12 cellular contexts compared by ENCODE assay signal in genomic region chr20:24918579-24919566, GRCh38. TPM values are rescaled to one million over a fixed set of nuclear protein-coding genes. Genes with fewer than 3 reads are reported as not detected.
DNase-seq lines count a peak whose midpoint lies in the region; ATAC-seq, FAIRE-seq and TF ChIP-seq lines count a peak whose summit lies in the region.
"Had no signal": no experiment of that assay in that cellular context is flagged by ENCODE, and none has a peak within 500 bp of the region (broad histone marks: within the 10 kb centered on the region; RNA-seq: fewer than 3 reads in every experiment).

No MANE protein-coding gene starts in this region.

- no peak for TF ChIP-seq EP300 in HepG2 (IDR thresholded peaks at IDR 0.05; ENCODE audit: low read depth in 2 of 2, low read length in 2 of 2)
- TF ChIP-seq EP300 in HepG2 (CRISPR knock-in tag; IDR thresholded peaks at IDR 0.05; ENCODE audit: borderline replicate concordance): no peak

- H3K4me1 Mint-ChIP-seq in activated CD4-positive, alpha-beta memory T cell treated with anti-CD3 and anti-CD28 coated beads, Interleukin-2, amount 10 ng/mL, durations not matched to agents 7 days and 5 days: peaks cover 12% of the 10 kb centered on the region
- peaks cover 7% of the 10 kb centered on the region for H3K4me1 Mint-ChIP-seq in activated CD4-positive, alpha-beta memory T cell treated with anti-CD3 and anti-CD28 coated beads for 36 hours (ENCODE audit: low read depth)
- peaks cover 11% of the 10 kb centered on the region for H3K4me1 Mint-ChIP-seq in stimulated activated naive CD8-positive, alpha-beta T cell treated with anti-CD3 and anti-CD28 coated beads, Interleukin-15, amount 100 ng/mL, for 72 hours

- CTCF ChIA-PET in activated CD4-positive, alpha-beta memory T cell treated with anti-CD3 and anti-CD28 coated beads, Interleukin-2, amount 10 ng/mL, durations not matched to agents 7 days and 5 days (lab: Charles Lee): interaction anchor here (0.7 to 3.3 kb wide), 10 partner anchors 12 to 817 kb away, joined by 3 to 23 read pairs (median 5); no protein-coding TSS in a partner anchor
- CTCF ChIA-PET in activated CD4-positive, alpha-beta memory T cell treated with anti-CD3 and anti-CD28 coated beads for 36 hours (lab: Charles Lee): interaction anchor here (0.7 to 2.1 kb wide), 10 partner anchors 12 to 981 kb away, joined by 3 to 7 read pairs (median 4); partner anchors contain the start of gene CST7
- CTCF ChIA-PET in RWPE1 (lab: Yijun Ruan, JAX): interaction anchor here (0.6 to 2.0 kb wide), 14 partner anchors 12 to 980 kb away, joined by 3 to 11 read pairs (median 4); no protein-coding TSS in a partner anchor
- CTCF ChIA-PET in HepG2 (lab: Yijun Ruan, JAX; ENCODE audit: low intra/inter-chr PET ratio, low total read pairs): interaction anchor here (1.0 to 1.7 kb wide), 4 partner anchors 135 to 982 kb away, joined by 3 to 26 read pairs (median 6); no protein-coding TSS in a partner anchor

- 12% methylated on average over 17 of the region's 17 CpGs for WGBS in HepG2 (ENCODE audit: low lambda C conversion rate)

- TF ChIP-seq RAD21 in HepG2 (CRISPR knock-in tag; IDR thresholded peaks at IDR 0.05): no peak

- peaks cover 7% of the 10 kb centered on the region for H3K27me3 Mint-ChIP-seq in activated CD4-positive, alpha-beta memory T cell treated with anti-CD3 and anti-CD28 coated beads, Interleukin-2, amount 10 ng/mL, durations not matched to agents 7 days and 5 days
- peaks cover 4% of the 10 kb centered on the region for H3K27me3 Mint-ChIP-seq in activated CD4-positive, alpha-beta memory T cell treated with anti-CD3 and anti-CD28 coated beads for 36 hours
- peaks cover 12% of the 10 kb centered on the region for H3K27me3 Mint-ChIP-seq in stimulated activated naive CD8-positive, alpha-beta T cell treated with anti-CD3 and anti-CD28 coated beads, Interleukin-15, amount 100 ng/mL, for 72 hours

- no peak overlapping the region for H3K9ac ChIP-seq in HepG2 (ENCODE audit: insufficient read depth, low read depth, low read length)

- H3K4me1 ChIP-seq in HepG2 (ENCODE audit: insufficient read depth, low read length): peaks cover 15% of the 10 kb centered on the region; the same call in 1 of the 2 replicates
- no peaks in the 10 kb centered on the region for H3K4me1 ChIP-seq in HAP-1
- H3K4me1 ChIP-seq: uterus had no signal

- H3K4me2 ChIP-seq in HepG2 (ENCODE audit: low read depth, low read length): no peak overlapping the region

- intact Hi-C loops in activated CD4-positive, alpha-beta memory T cell treated with anti-CD3 and anti-CD28 coated beads for 36 hours (cut with micrococcal nuclease): loop anchor here (5.0 kb wide), 3 partner anchors 137 to 817 kb away; no protein-coding TSS in a partner anchor
- intact Hi-C loops in HepG2 (cut with micrococcal nuclease; ENCODE audit: unreplicated experiment): loop anchor here (1.0 kb wide), 2 partner anchors 135 to 759 kb away; no protein-coding TSS in a partner anchor

- FAIRE-seq in HepG2 (lab: Jason Lieb, UNC): no peak

- in situ Hi-C loops in HepG2 (cut with HindIII; ENCODE audit: extremely low pct_ligation_motif_present, low pct_unique_long_range_greater_than_20kb) (loop anchor here (5.0 to 25.0 kb wide), 4 partner anchors 132 to 982 kb away; no protein-coding TSS in a partner anchor), HAP-1 (cut with MboI; ENCODE audit: low sequenced_read_pairs) (loop anchor here (25.0 kb wide), 3 partner anchors 157 to 1132 kb away; no protein-coding TSS in a partner anchor)

- H3K4me3 ChIP-seq in HepG2 (replicated peaks in 1 of 3; ENCODE audit: insufficient read depth in 1 of 3, low read depth in 2 of 3, low read length in 3 of 3) (no peak overlapping the region), HAP-1 (no peak overlapping the region)
- H3K4me3 ChIP-seq: uterus had no signal

- H3K9me3 Mint-ChIP-seq in activated CD4-positive, alpha-beta memory T cell treated with anti-CD3 and anti-CD28 coated beads, Interleukin-2, amount 10 ng/mL, durations not matched to agents 7 days and 5 days: no peaks in the 10 kb centered on the region
- H3K9me3 Mint-ChIP-seq in activated CD4-positive, alpha-beta memory T cell treated with anti-CD3 and anti-CD28 coated beads for 36 hours: peaks cover 5% of the 10 kb centered on the region
- H3K9me3 Mint-ChIP-seq in stimulated activated naive CD8-positive, alpha-beta T cell treated with anti-CD3 and anti-CD28 coated beads, Interleukin-15, amount 100 ng/mL, for 72 hours: no peaks in the 10 kb centered on the region

- TF ChIP-seq CTCF in RWPE1 (conservative IDR thresholded peaks at IDR 0.05; ENCODE audit: low read depth) (peak; percentile 62), HepG2 (CRISPR knock-in tag; IDR thresholded peaks at IDR 0.05) (no peak)

- POLR2A ChIA-PET in activated CD4-positive, alpha-beta memory T cell treated with anti-CD3 and anti-CD28 coated beads, Interleukin-2, amount 10 ng/mL, durations not matched to agents 7 days and 5 days (lab: Charles Lee): no interaction called here
- POLR2A ChIA-PET in activated CD4-positive, alpha-beta memory T cell treated with anti-CD3 and anti-CD28 coated beads for 36 hours (lab: Charles Lee): no interaction called here
- POLR2A ChIA-PET in RWPE1 (lab: Yijun Ruan, JAX; ENCODE audit: low non-redundant PET): no interaction called here
- POLR2A ChIA-PET in HepG2 (lab: Yijun Ruan, JAX): no interaction called here

- DNase-seq in activated CD4-positive, alpha-beta memory T cell treated with anti-CD3 and anti-CD28 coated beads, Interleukin-2, amount 10 ng/mL, durations not matched to agents 7 days and 5 days: peak; percentile 12
- no peak for DNase-seq in activated CD4-positive, alpha-beta memory T cell treated with anti-CD3 and anti-CD28 coated beads for 36 hours
- DNase-seq in RWPE1 (ENCODE audit: low spot score): no peak
- DNase-seq in HepG2 (ENCODE audit: low spot score): no peak
- DNase-seq in stimulated activated naive CD8-positive, alpha-beta T cell treated with anti-CD3 and anti-CD28 coated beads, Interleukin-15, amount 100 ng/mL, for 72 hours: no peak
- no peak for DNase-seq in DMS53 treated with DMSO at 0.1 percent for 48 hours (lab: John Stamatoyannopoulos, UW; ENCODE audit: unreplicated experiment)
- DNase-seq in activated CD4-positive, alpha-beta T cell treated with anti-CD3 and anti-CD28 coated beads, Interleukin-2, amount 50 U/mL, for 48 hours: no peak
- no peak for DNase-seq in HAP-1 (ENCODE audit: low spot score in 2 of 2)
- DNase-seq: SIG-M5 had no signal

- peak; percentile 67 for ATAC-seq in HepG2
- peak; percentile 22 for ATAC-seq in stimulated activated naive CD8-positive, alpha-beta T cell treated with anti-CD3 and anti-CD28 coated beads, Interleukin-15, amount 100 ng/mL, for 72 hours

- no peaks in the 10 kb centered on the region for H4K20me1 ChIP-seq in HepG2 (ENCODE audit: insufficient read depth, low read length)

- no peak overlapping the region for H2AFZ ChIP-seq in HepG2 (ENCODE audit: low read length)

- H3K36me3 ChIP-seq in HepG2 (replicated peaks in 1 of 2; ENCODE audit: control insufficient read depth in 1 of 2, insufficient read depth in 2 of 2, low read length in 2 of 2) (no peaks in the 10 kb centered on the region), HAP-1 (replicated peaks) (no peaks in the 10 kb centered on the region)
- H3K36me3 ChIP-seq: uterus had no signal

- BruUV-seq in HepG2 (replicated peaks; lab: Mats Ljungman, UMichigan): no TSS peak

- no peak overlapping the region for H3K4me3 Mint-ChIP-seq in activated CD4-positive, alpha-beta memory T cell treated with anti-CD3 and anti-CD28 coated beads, Interleukin-2, amount 10 ng/mL, durations not matched to agents 7 days and 5 days
- no peak overlapping the region for H3K4me3 Mint-ChIP-seq in activated CD4-positive, alpha-beta memory T cell treated with anti-CD3 and anti-CD28 coated beads for 36 hours
- peak overlapping the region in 1 of 2 donors; percentile 39 for H3K4me3 Mint-ChIP-seq in stimulated activated naive CD8-positive, alpha-beta T cell treated with anti-CD3 and anti-CD28 coated beads, Interleukin-15, amount 100 ng/mL, for 72 hours

- H3K27ac Mint-ChIP-seq in activated CD4-positive, alpha-beta memory T cell treated with anti-CD3 and anti-CD28 coated beads, Interleukin-2, amount 10 ng/mL, durations not matched to agents 7 days and 5 days: no peak overlapping the region
- no peak overlapping the region for H3K27ac Mint-ChIP-seq in activated CD4-positive, alpha-beta memory T cell treated with anti-CD3 and anti-CD28 coated beads for 36 hours
- peak overlapping the region in 1 of 2 donors; percentile 15 for H3K27ac Mint-ChIP-seq in stimulated activated naive CD8-positive, alpha-beta T cell treated with anti-CD3 and anti-CD28 coated beads, Interleukin-15, amount 100 ng/mL, for 72 hours

- no peak overlapping the region for H3K27ac ChIP-seq in RWPE1
- H3K27ac ChIP-seq in HepG2 (ENCODE audit: extremely low read length, insufficient read depth, low read length): no peak overlapping the region
- H3K27ac ChIP-seq: uterus had no signal

- no peak for TF ChIP-seq POLR2A in HepG2 (IDR thresholded peaks at IDR 0.05; ENCODE audit: insufficient read depth in 1 of 2, low read depth in 2 of 2, low read length in 2 of 2)

- no peaks in the 10 kb centered on the region for H3K79me2 ChIP-seq in HepG2 (ENCODE audit: insufficient read depth, low read length)

- H3K9me3 ChIP-seq in HepG2 (ENCODE audit: low read length) (no peaks in the 10 kb centered on the region), HAP-1 (no peaks in the 10 kb centered on the region)
- H3K9me3 ChIP-seq: uterus had no signal

- H3K27me3 ChIP-seq in HepG2 (ENCODE audit: control insufficient read depth in 1 of 2, insufficient read depth in 2 of 2, low read length in 2 of 2) (peaks cover 4 to 26% of the 10 kb centered on the region in 2 experiments; a peak in 4 of 5 replicates), HAP-1 (ENCODE audit: low read depth) (no peaks in the 10 kb centered on the region)
- H3K27me3 ChIP-seq: uterus had no signal

- no peaks in the 10 kb centered on the region for H3K36me3 Mint-ChIP-seq in activated CD4-positive, alpha-beta memory T cell treated with anti-CD3 and anti-CD28 coated beads, Interleukin-2, amount 10 ng/mL, durations not matched to agents 7 days and 5 days (ENCODE audit: low read depth)
- no peaks in the 10 kb centered on the region for H3K36me3 Mint-ChIP-seq in activated CD4-positive, alpha-beta memory T cell treated with anti-CD3 and anti-CD28 coated beads for 36 hours

RNA-seq across cellular contexts. Expression of gene CST7, which starts 30.2 kb away (rescaled TPM):
- total RNA-seq in activated CD4-positive, alpha-beta memory T cell treated with anti-CD3 and anti-CD28 coated beads, Interleukin-2, amount 10 ng/mL, durations not matched to agents 7 days and 5 days: 100 to 1,000 TPM; 178 to 182 TPM
- total RNA-seq in activated CD4-positive, alpha-beta memory T cell treated with anti-CD3 and anti-CD28 coated beads for 36 hours: 10 to 100 TPM; 81.8 to 83.1 TPM
- not detected in 2 replicates for total RNA-seq in HepG2 (2016; rRNA removed; fragmentation: Illumina TruSeq; extraction: Trizol)
- total RNA-seq in HepG2 (2016; cell fraction: cytosol; rRNA removed; fragmentation: Illumina TruSeq; extraction: Trizol; ENCODE audit: low read depth): not detected in 2 replicates
- total RNA-seq in HepG2 (2016; cell fraction: insoluble cytoplasmic fraction; rRNA removed; fragmentation: Illumina TruSeq; extraction: Trizol): not detected in 2 replicates
- not detected in 2 replicates for total RNA-seq in HepG2 (2016; cell fraction: membrane; rRNA removed; fragmentation: Illumina TruSeq; extraction: Trizol)
- not detected in 2 replicates for total RNA-seq in HepG2 (2016; cell fraction: nucleus; rRNA removed; fragmentation: Illumina TruSeq; extraction: Trizol)
- not detected in 2 replicates for polyA plus RNA-seq in HepG2 (2011; rRNA removed)
- polyA plus RNA-seq in HepG2 (2011; cell fraction: cytosol; rRNA removed): not detected in 2 replicates
- not detected in 2 replicates for polyA plus RNA-seq in HepG2 (2011; cell fraction: nucleus; rRNA removed)
- polyA plus RNA-seq in HepG2 (2012): not detected in 2 replicates
- not detected in 2 replicates for polyA plus RNA-seq in HepG2 (2016; cell fraction: cytosol; fragmentation: Illumina TruSeq; extraction: Trizol; ENCODE audit: low read depth)
- polyA plus RNA-seq in HepG2 (2016; cell fraction: insoluble cytoplasmic fraction; fragmentation: Illumina TruSeq; extraction: Trizol; ENCODE audit: low read depth): not detected in 2 replicates
- polyA plus RNA-seq in HepG2 (2016; cell fraction: membrane; fragmentation: Illumina TruSeq; extraction: Trizol; ENCODE audit: low read depth): not detected in 2 replicates
- not detected in 2 replicates for polyA plus RNA-seq in HepG2 (2016; cell fraction: nucleus; fragmentation: Illumina TruSeq; extraction: Trizol; ENCODE audit: insufficient read depth, low read depth)
- polyA minus RNA-seq in HepG2 (2011; rRNA and poly(A)+ RNA removed; ENCODE audit: low replicate concordance): not detected in 2 replicates
- not detected in 2 replicates for polyA minus RNA-seq in HepG2 (2011; cell fraction: cytosol; rRNA and poly(A)+ RNA removed)
- not detected in 2 replicates for polyA minus RNA-seq in HepG2 (2011; cell fraction: nucleus; rRNA and poly(A)+ RNA removed)
- total RNA-seq: Daoy, kidney epithelial cell had no signal

Comparison
In these comparisons a context has a peak if more than half of its experiments do, and no peak if none do; other contexts are left out.
1. RNA of gene CST7, which starts 30.2 kb away (total RNA-seq): 178 to 182 TPM in activated CD4-positive, alpha-beta memory T cell treated with anti-CD3 and anti-CD28 coated beads, Interleukin-2, amount 10 ng/mL, durations not matched to agents 7 days and 5 days and 81.8 to 83.1 TPM in activated CD4-positive, alpha-beta memory T cell treated with anti-CD3 and anti-CD28 coated beads for 36 hours; not detected in HepG2; every median in the first group is over 10 times any median in the second.